8 cellular contexts compared by ENCODE assay signal in genomic region chr5:61277190-61277589, GRCh38. TPM values are rescaled to one million over a fixed set of nuclear protein-coding genes. Genes with fewer than 3 reads are reported as not detected.
DNase-seq lines count a peak whose midpoint lies in the region; ATAC-seq and TF ChIP-seq lines count a peak whose summit lies in the region.

No MANE protein-coding gene starts in this region.

- no peaks in the 10 kb centered on the region for H3K9me2 ChIP-seq in GM23338 (ENCODE audit: insufficient read depth)

- H3K4me1 Mint-ChIP-seq in GM23338 = peaks cover 16% of the 10 kb centered on the region
- peaks cover 7% of the 10 kb centered on the region for H3K4me1 Mint-ChIP-seq in progenitor cell of endocrine pancreas (ENCODE audit: low read depth)

- H3K27ac ChIP-seq in GM23338 (ENCODE audit: low read depth) (no peak overlapping the region), left lung (peak overlapping the region; percentile 57 to 85)

- intact Hi-C loops in left lung (cut with DNase I) = no loop called here

- H3K9ac ChIP-seq in adipocyte (ENCODE audit: low read length) = peak overlapping the region; percentile 51

- peak overlapping the region; percentile 34; the same call in 1 of the 2 replicates for H3K4me2 ChIP-seq in GM23338

- ATAC-seq in GM23338 (peak; percentile 90), left lung (peak; percentile 14), GM18517 (IDR thresholded peaks at IDR 0.05; ENCODE audit: unreplicated experiment) (no peak)

- H3F3A ChIP-seq in GM23338 (replicated peaks; ENCODE audit: low read depth) = no peaks in the 10 kb centered on the region

- no peak overlapping the region for H3K4me3 Mint-ChIP-seq in GM23338
- no peak overlapping the region for H3K4me3 Mint-ChIP-seq in progenitor cell of endocrine pancreas (ENCODE audit: low read depth)

- H3K27me3 ChIP-seq in GM23338 (ENCODE audit: insufficient read depth) (no peaks in the 10 kb centered on the region), adipocyte (replicated peaks; ENCODE audit: control insufficient read depth, insufficient read depth, low read length) (no peaks in the 10 kb centered on the region), left lung (no peaks in the 10 kb centered on the region)

- peaks cover 6% of the 10 kb centered on the region for H3K27me3 Mint-ChIP-seq in GM23338 (ENCODE audit: insufficient read depth, low read depth, poor library complexity)
- no peaks in the 10 kb centered on the region for H3K27me3 Mint-ChIP-seq in progenitor cell of endocrine pancreas

- H3K27ac Mint-ChIP-seq in GM23338 (peak overlapping the region; percentile 47; the same call in 1 of the 2 replicates), progenitor cell of endocrine pancreas (no peak overlapping the region)

- H2AFZ ChIP-seq in GM23338 = peak overlapping the region; percentile 92

- DNase-seq in Ammon's horn (ENCODE audit: low spot score) (peak; percentile 58), GM23338 (ENCODE audit: low spot score) (peak; percentile 43), adipocyte (ENCODE audit: low read depth) (peak; percentile 49), left lung (no peak), ecto neural progenitor cell (ENCODE audit: low spot score) (no peak), foreskin melanocyte (no peak), progenitor cell of endocrine pancreas (ENCODE audit: low spot score, unreplicated experiment) (no peak)

- no peaks in the 10 kb centered on the region for H3K36me3 ChIP-seq in GM23338 (ENCODE audit: insufficient read depth)
- no peaks in the 10 kb centered on the region for H3K36me3 ChIP-seq in adipocyte (ENCODE audit: control insufficient read depth, insufficient read depth, low read length, severe bottlenecking)
- no peaks in the 10 kb centered on the region for H3K36me3 ChIP-seq in left lung

- H3K9me3 Mint-ChIP-seq in GM23338 (no peaks in the 10 kb centered on the region), progenitor cell of endocrine pancreas (ENCODE audit: low read depth) (no peaks in the 10 kb centered on the region)

- no peaks in the 10 kb centered on the region for H3K9me3 ChIP-seq in adipocyte (ENCODE audit: control insufficient read depth, low read length)
- no peaks in the 10 kb centered on the region for H3K9me3 ChIP-seq in left lung

- peaks cover 14% of the 10 kb centered on the region; the same call in 1 of the 2 replicates for H3K4me1 ChIP-seq in GM23338 (ENCODE audit: insufficient read depth)
- peaks cover 45% of the 10 kb centered on the region for H3K4me1 ChIP-seq in adipocyte (ENCODE audit: control insufficient read depth, insufficient read depth, low read length)
- H3K4me1 ChIP-seq in left lung = peaks cover 32 to 74% of the 10 kb centered on the region in 2 donors

- H3K36me3 Mint-ChIP-seq in GM23338 (ENCODE audit: low read depth) (no peaks in the 10 kb centered on the region), progenitor cell of endocrine pancreas (ENCODE audit: insufficient read depth) (no peaks in the 10 kb centered on the region)

- H3K4me3 ChIP-seq in GM23338 = no peak overlapping the region
- peak overlapping the region; percentile 50 for H3K4me3 ChIP-seq in adipocyte (ENCODE audit: low read length)
- no peak overlapping the region for H3K4me3 ChIP-seq in left lung

- TF ChIP-seq CTCF in GM23338 (conservative IDR thresholded peaks at IDR 0.05; ENCODE audit: low read depth in 2 of 2) = peak; percentile 35 to 67; a peak in 3 of 4 replicates
- no peak for TF ChIP-seq CTCF in left lung (IDR thresholded peaks at IDR 0.05)
- TF ChIP-seq CTCF in progenitor cell of endocrine pancreas (IDR thresholded peaks at IDR 0.05; ENCODE audit: unreplicated experiment) = no peak

- H3K79me2 ChIP-seq in GM23338 (replicated peaks; ENCODE audit: insufficient read depth) = no peaks in the 10 kb centered on the region

- no peaks in the 10 kb centered on the region for H4K20me1 ChIP-seq in GM23338 (replicated peaks; ENCODE audit: insufficient read depth)

TF ChIP-seq in GM23338, 12 proteins besides CTCF, POLR2A, EP300 and RAD21:
- TF ChIP-seq ZNF114 (CRISPR knock-in tag; IDR thresholded peaks at IDR 0.05) (no peak), CREB1 (CRISPR knock-in tag; IDR thresholded peaks at IDR 0.05; ENCODE audit: low read depth) (no peak), JUNB (IDR thresholded peaks at IDR 0.05; ENCODE audit: unreplicated experiment) (no peak), ZNF331 (CRISPR knock-in tag; IDR thresholded peaks at IDR 0.05; ENCODE audit: low read depth) (no peak), ETS1 (IDR thresholded peaks at IDR 0.05) (no peak), REST (IDR thresholded peaks at IDR 0.05; ENCODE audit: unreplicated experiment) (no peak), NANOG (IDR thresholded peaks at IDR 0.05; ENCODE audit: borderline replicate concordance) (no peak)
TF ChIP-seq in GM23338: peak in this region for 0.

RNA-seq across cellular contexts. Expression of gene ZSWIM6, which starts 54.9 kb away (rescaled TPM):
- total RNA-seq in GM23338 (2014; rRNA removed; shearing (Covaris generic)) = 6.0 and 6.6 TPM in 2 replicates
- 3.8 and 3.9 TPM in 2 replicates for polyA plus RNA-seq in GM23338 (2016; fragmentation: Nextera tagmentation; extraction: Ambion mirVana)
- 10 to 100 TPM; 17.5 to 20.3 TPM for total RNA-seq in left lung
- total RNA-seq in progenitor cell of endocrine pancreas = 33.4 and 35.2 TPM in 2 replicates

Comparison
In these comparisons a context has a peak if more than half of its experiments do, and no peak if none do; other contexts are left out.
1. DNase-seq: peak in Ammon's horn (single experiment), GM23338 (single experiment) and adipocyte (single experiment); none in left lung (0 of 2), ecto neural progenitor cell (single experiment), foreskin melanocyte (single experiment) and progenitor cell of endocrine pancreas (single experiment).
2. CTCF ChIP-seq: peak in GM23338 (2 of 2); none in left lung (0 of 2) and progenitor cell of endocrine pancreas (single experiment).